In genomic region chr13:35789335-35790166, GRCh38 we compare ENCODE assay signal across 9 cellular contexts.
DNase-seq lines count a peak whose midpoint lies in the region; ATAC-seq and TF ChIP-seq lines count a peak whose summit lies in the region.
"Had no signal": no experiment of that assay in that cellular context is flagged by ENCODE, and none has a peak within 500 bp of the region (broad histone marks: within the 10 kb centered on the region; RNA-seq: fewer than 3 reads in every experiment).

No MANE protein-coding gene starts in this region.

- in situ Hi-C loops in ACHN (cut with HindIII; ENCODE audit: low pct_ligation_motif_present, low pct_unique_long_range_greater_than_20kb, low sequenced_read_pairs), result no loop called here

- no peaks in the 10 kb centered on the region for H3K9me2 ChIP-seq in OCI-LY1 (ENCODE audit: low read depth, low read length)

- TF ChIP-seq POLR2A in esophagus squamous epithelium (IDR thresholded peaks at IDR 0.05), result no peak
- no peak for TF ChIP-seq POLR2A in prostate gland (IDR thresholded peaks at IDR 0.05)

- H3K9me3 ChIP-seq in OCI-LY1 (ENCODE audit: low read length) (no peaks in the 10 kb centered on the region), esophagus squamous epithelium (no peaks in the 10 kb centered on the region), prostate gland (no peaks in the 10 kb centered on the region)

- no peak overlapping the region for H3K4me2 ChIP-seq in OCI-LY1 (ENCODE audit: low read length)

- H3K4me1 ChIP-seq in OCI-LY1 (ENCODE audit: insufficient read depth, low read length, severe bottlenecking), result no peaks in the 10 kb centered on the region
- peaks cover 0 to 25% (median 11%) of the 10 kb centered on the region in 3 donors for H3K4me1 ChIP-seq in esophagus squamous epithelium
- H3K4me1 ChIP-seq in prostate gland (replicated peaks), result no peaks in the 10 kb centered on the region

- ATAC-seq in GM18502 (IDR thresholded peaks at IDR 0.05; ENCODE audit: poor library complexity, unreplicated experiment) (peak; percentile 80), HG03135 (IDR thresholded peaks at IDR 0.05; ENCODE audit: unreplicated experiment) (peak; percentile 59)

- DNase-seq in ACHN, result peak; percentile 49
- DNase-seq in esophagus squamous epithelium (lab: John Stamatoyannopoulos, UW), result no peak
- no peak for DNase-seq in prostate gland (ENCODE audit: low spot score)
- no peak for DNase-seq in NCI-H226
- no peak for DNase-seq in iPS-NIHi7 (ENCODE audit: extremely low spot score)
- DNase-seq: stimulated activated naive B cell treated with anti-CD40 and anti-IgM and Interleukin-4, amounts not matched to agents 10 μg/mL and 1 μg/mL and 100 μg/mL, for 72 hours had no signal

- TF ChIP-seq CTCF in OCI-LY1 (IDR thresholded peaks at IDR 0.05; ENCODE audit: low read length), result peak; percentile 37; the same call in 1 of the 2 replicates
- TF ChIP-seq CTCF in esophagus squamous epithelium (IDR thresholded peaks at IDR 0.05), result peak in 4 of 6 experiments; percentile 39 to 54 (median 47)
- peak in 3 of 4 experiments; percentile 40 to 68 (median 46) for TF ChIP-seq CTCF in prostate gland (IDR thresholded peaks at IDR 0.05)

- intact Hi-C loops in esophagus squamous epithelium (cut with DNase I), result no loop called here
- intact Hi-C loops in prostate gland (cut with DNase I), result loop anchor here (5.0 kb wide), 1 partner anchor 67 kb away; no protein-coding TSS in a partner anchor

- no peak overlapping the region for H2AFZ ChIP-seq in OCI-LY1 (ENCODE audit: low read length)

- H3K27me3 ChIP-seq in OCI-LY1 (ENCODE audit: insufficient read depth, low read length), result no peaks in the 10 kb centered on the region
- peaks cover 0 to 4% (median 0%) of the 10 kb centered on the region in 4 donors for H3K27me3 ChIP-seq in esophagus squamous epithelium
- no peaks in the 10 kb centered on the region for H3K27me3 ChIP-seq in prostate gland (replicated peaks; ENCODE audit: insufficient read depth)

- H3K36me3 ChIP-seq in OCI-LY1 (ENCODE audit: insufficient read depth, low read length), result no peaks in the 10 kb centered on the region
- no peaks in the 10 kb centered on the region for H3K36me3 ChIP-seq in esophagus squamous epithelium
- no peaks in the 10 kb centered on the region for H3K36me3 ChIP-seq in prostate gland

- H3K27ac ChIP-seq in OCI-LY1 (ENCODE audit: low read depth, low read length, poor library complexity, severe bottlenecking) (no peak overlapping the region), esophagus squamous epithelium (no peak overlapping the region), prostate gland (no peak overlapping the region)

- H3K4me3 ChIP-seq in OCI-LY1 (ENCODE audit: low read depth, low read length, poor library complexity, severe bottlenecking) (no peak overlapping the region), esophagus squamous epithelium (no peak overlapping the region), prostate gland (no peak overlapping the region)

- 68 to 72% methylated on average over 6 of the region's 6 CpGs for WGBS in esophagus squamous epithelium, 2 donors
- 71% methylated on average over 6 of the region's 6 CpGs for WGBS in prostate gland

- no peaks in the 10 kb centered on the region for H4K20me1 ChIP-seq in OCI-LY1 (ENCODE audit: insufficient read depth, low read length)

- H3K9ac ChIP-seq in OCI-LY1 (ENCODE audit: low read length), result no peak overlapping the region

- no peaks in the 10 kb centered on the region for H3F3A ChIP-seq in OCI-LY1 (ENCODE audit: insufficient read depth, low read length)

- no peaks in the 10 kb centered on the region for H3K79me2 ChIP-seq in OCI-LY1 (ENCODE audit: insufficient read depth, low read length)
